In the genomic region with DNA sequence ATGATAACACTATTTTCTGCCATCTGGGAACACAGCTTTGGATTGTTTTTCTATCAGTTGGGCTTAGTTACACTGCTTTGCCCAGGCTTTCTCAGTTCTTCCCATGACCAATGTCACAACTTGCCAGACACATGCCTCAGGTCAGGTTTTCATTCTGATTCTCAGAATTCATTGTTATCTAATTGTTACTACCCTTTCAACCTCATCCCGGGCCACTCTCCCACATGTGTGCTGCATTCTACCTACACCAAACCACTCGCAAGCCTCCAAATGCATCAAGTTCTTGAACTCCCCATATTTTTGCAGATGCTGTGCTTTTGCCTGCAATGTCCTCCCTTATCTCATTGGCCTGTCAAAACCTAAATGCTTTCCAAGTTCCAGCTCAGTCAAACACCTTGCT, we compare ENCODE assay signal across 18 cellular contexts. TPM values are rescaled to one million over a fixed set of nuclear protein-coding genes. Genes with fewer than 3 reads are reported as not detected.
"Had no signal": no experiment of that assay in that cellular context is flagged by ENCODE, and none has a peak within 500 bp of the region (broad histone marks: within the 10 kb centered on the region; RNA-seq: fewer than 3 reads in every experiment).

No MANE protein-coding gene starts in this region.

- H3K27ac ChIP-seq: breast epithelium, hepatocyte, sigmoid colon, SJSA1, upper lobe of right lung had no signal

- H3K9me3 Mint-ChIP-seq: activated B cell treated with CpG ODN at 0.5 μM for 24 hours, endodermal cell had no signal

- H3K4me3 ChIP-seq: breast epithelium, hepatocyte, sigmoid colon, SJSA1, upper lobe of right lung had no signal

- H3K27ac Mint-ChIP-seq: activated B cell treated with CpG ODN at 0.5 μM for 24 hours, endodermal cell had no signal

- H3K36me3 ChIP-seq: breast epithelium, sigmoid colon, SJSA1, upper lobe of right lung had no signal

- H3K9me3 ChIP-seq: breast epithelium, sigmoid colon, SJSA1, upper lobe of right lung had no signal

- H3K4me2 ChIP-seq: hepatocyte had no signal

- H3K4me1 Mint-ChIP-seq: activated B cell treated with CpG ODN at 0.5 μM for 24 hours, endodermal cell had no signal

- H3K79me2 ChIP-seq: hepatocyte had no signal

- ATAC-seq: left ventricle myocardium superior, upper lobe of right lung had no signal

- H2AFZ ChIP-seq: hepatocyte had no signal

- H3K4me3 Mint-ChIP-seq: activated B cell treated with CpG ODN at 0.5 μM for 24 hours, endodermal cell had no signal

- H3K27me3 ChIP-seq: breast epithelium, hepatocyte, sigmoid colon, SJSA1, upper lobe of right lung had no signal

- H3K27me3 Mint-ChIP-seq: activated B cell treated with CpG ODN at 0.5 μM for 24 hours had no signal

- DNase-seq: activated B cell treated with CpG ODN at 0.5 μM for 24 hours; activated CD4-positive, alpha-beta T cell treated with anti-CD3 and anti-CD28 coated beads, Interleukin-2, amount 50 U/mL, for 4 hours; activated gamma-delta T cell treated with Interleukin-2 at 50 U/mL for 16 hours; aorta; endodermal cell; erythroblast; left ventricle myocardium superior; mesenchymal stem cell; sigmoid colon; stimulated activated CD4-positive, alpha-beta T cell treated with anti-CD3 and anti-CD28 coated beads, Interleukin-2, amount 100 ng/mL, for 24 hours; stimulated activated naive CD4-positive, alpha-beta T cell; SW 1271; upper lobe of right lung had no signal

- H3K4me1 ChIP-seq: breast epithelium, sigmoid colon, SJSA1, upper lobe of right lung had no signal

RNA-seq across cellular contexts. Expression of gene NELL2, which starts 36.3 kb away (rescaled TPM):
- total RNA-seq: activated B cell treated with CpG ODN at 0.5 μM for 24 hours, dermis microvascular lymphatic vessel endothelial cell, osteocyte, SJSA1 had no signal
